13 cellular contexts compared by ENCODE assay signal in the genomic region with DNA sequence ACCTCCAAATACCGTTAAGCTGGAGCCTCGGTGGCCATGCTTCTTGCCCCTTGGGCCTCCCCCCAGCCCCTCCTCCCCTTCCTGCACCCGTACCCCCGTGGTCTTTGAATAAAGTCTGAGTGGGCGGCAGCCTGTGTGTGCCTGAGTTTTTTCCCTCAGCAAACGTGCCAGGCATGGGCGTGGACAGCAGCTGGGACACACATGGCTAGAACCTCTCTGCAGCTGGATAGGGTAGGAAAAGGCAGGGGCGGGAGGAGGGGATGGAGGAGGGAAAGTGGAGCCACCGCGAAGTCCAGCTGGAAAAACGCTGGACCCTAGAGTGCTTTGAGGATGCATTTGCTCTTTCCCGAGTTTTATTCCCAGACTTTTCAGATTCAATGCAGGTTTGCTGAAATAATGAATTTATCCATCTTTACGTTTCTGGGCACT. TPM values are rescaled to one million over a fixed set of nuclear protein-coding genes. Genes with fewer than 3 reads are reported as not detected.
A peak's percentile ranks its signal among the peaks of the same experiment; 100 is the strongest.
DNase-seq lines count a peak whose midpoint lies in the region; ATAC-seq and TF ChIP-seq lines count a peak whose summit lies in the region.
"Had no signal": no experiment of that assay in that cellular context is flagged by ENCODE, and none has a peak within 500 bp of the region (broad histone marks: within the 10 kb centered on the region; RNA-seq: fewer than 3 reads in every experiment).

No MANE protein-coding gene starts in this region.

- H3K9me3 Mint-ChIP-seq in glutamatergic neuron (ENCODE audit: unreplicated experiment): peaks cover 16% of the 10 kb centered on the region

- H3K27me3 Mint-ChIP-seq in glutamatergic neuron (ENCODE audit: unreplicated experiment): peaks cover 28% of the 10 kb centered on the region

- ATAC-seq in GM21515 (IDR thresholded peaks at IDR 0.05; ENCODE audit: unreplicated experiment): no peak

- peak overlapping the region; percentile 25 for H3K4me3 Mint-ChIP-seq in glutamatergic neuron (ENCODE audit: unreplicated experiment)

- POLR2A ChIA-PET in HEK293T (lab: Yijun Ruan, JAX): no interaction called here

- intact Hi-C loops in dorsolateral prefrontal cortex (cut with DNase I): no loop called here

- CTCF ChIA-PET in HEK293T (lab: Yijun Ruan, JAX): no interaction called here

- H3K27ac Mint-ChIP-seq in glutamatergic neuron (ENCODE audit: unreplicated experiment): no peak overlapping the region

- DNase-seq in NCI-H2029 treated with DMSO at 0.1 percent for 48 hours (lab: John Stamatoyannopoulos, UW): peak; percentile 93
- DNase-seq in NCI-H2029 (lab: John Stamatoyannopoulos, UW): no peak
- peak; percentile 19 for DNase-seq in DMS53 (lab: John Stamatoyannopoulos, UW)
- peak; percentile 92 for DNase-seq in SIG-M5 treated with dmso at 0.1 percent for 504 hours (lab: John Stamatoyannopoulos, UW; ENCODE audit: unreplicated experiment)
- DNase-seq in glutamatergic neuron: no peak
- no peak for DNase-seq in HEK293T (ENCODE audit: extremely low spot score)
- DNase-seq in dorsolateral prefrontal cortex: no peak
- DNase-seq: activated T-cell treated with anti-CD3 and anti-CD28 coated beads, Interleukin-2, amount 50 U/mL, for 48 hours; NCI-H774; stimulated activated CD8-positive, alpha-beta memory T cell treated with anti-CD3 and anti-CD28 coated beads, Interleukin-4, amount 100 ng/mL, for 48 hours had no signal

- TF ChIP-seq CTCF in glutamatergic neuron (IDR thresholded peaks at IDR 0.05; ENCODE audit: partially characterized antibody, unreplicated experiment): no peak
- TF ChIP-seq CTCF in dorsolateral prefrontal cortex (IDR thresholded peaks at IDR 0.05 in 54 of 56, conservative IDR thresholded peaks at IDR 0.05 in 2 of 56; ENCODE audit: low read depth in 1 of 56, partially characterized antibody in 56 of 56): no peak

- H3K36me3 Mint-ChIP-seq in glutamatergic neuron (ENCODE audit: unreplicated experiment): no peaks in the 10 kb centered on the region

- peaks cover 0 to 59% (median 37%) of the 10 kb centered on the region in 45 donors for H3K27me3 ChIP-seq in dorsolateral prefrontal cortex

- no peak overlapping the region for H3K4me3 ChIP-seq in dorsolateral prefrontal cortex
- H3K4me3 ChIP-seq: smooth muscle cell had no signal

- H3K27ac ChIP-seq in dorsolateral prefrontal cortex: no peak overlapping the region

- H3K4me1 Mint-ChIP-seq in glutamatergic neuron (ENCODE audit: low read depth, unreplicated experiment): peaks cover 6% of the 10 kb centered on the region

TF ChIP-seq in HEK293T, 16 proteins besides CTCF, POLR2A, EP300 and RAD21:
- TF ChIP-seq HDGF (IDR thresholded peaks at IDR 0.05; ENCODE audit: borderline replicate concordance) (no peak), ARNT (IDR thresholded peaks at IDR 0.05) (no peak), LEF1 (IDR thresholded peaks at IDR 0.05; ENCODE audit: borderline replicate concordance) (no peak), SP1 (IDR thresholded peaks at IDR 0.05) (no peak), NFRKB (IDR thresholded peaks at IDR 0.05) (no peak), ELF4 (IDR thresholded peaks at IDR 0.05) (no peak), FOXM1 (IDR thresholded peaks at IDR 0.05; ENCODE audit: borderline replicate concordance) (no peak), FOXK2 (IDR thresholded peaks at IDR 0.05) (no peak), L3MBTL2 (conservative IDR thresholded peaks at IDR 0.05) (no peak), SUZ12 (IDR thresholded peaks at IDR 0.05) (no peak), BHLHE40 (IDR thresholded peaks at IDR 0.05; ENCODE audit: borderline replicate concordance) (no peak), TARDBP (IDR thresholded peaks at IDR 0.05) (no peak), CTBP1 (IDR thresholded peaks at IDR 0.05; ENCODE audit: borderline replicate concordance) (no peak), ZNF384 (IDR thresholded peaks at IDR 0.05) (no peak)
- TF ChIP-seq, protein P1, sequence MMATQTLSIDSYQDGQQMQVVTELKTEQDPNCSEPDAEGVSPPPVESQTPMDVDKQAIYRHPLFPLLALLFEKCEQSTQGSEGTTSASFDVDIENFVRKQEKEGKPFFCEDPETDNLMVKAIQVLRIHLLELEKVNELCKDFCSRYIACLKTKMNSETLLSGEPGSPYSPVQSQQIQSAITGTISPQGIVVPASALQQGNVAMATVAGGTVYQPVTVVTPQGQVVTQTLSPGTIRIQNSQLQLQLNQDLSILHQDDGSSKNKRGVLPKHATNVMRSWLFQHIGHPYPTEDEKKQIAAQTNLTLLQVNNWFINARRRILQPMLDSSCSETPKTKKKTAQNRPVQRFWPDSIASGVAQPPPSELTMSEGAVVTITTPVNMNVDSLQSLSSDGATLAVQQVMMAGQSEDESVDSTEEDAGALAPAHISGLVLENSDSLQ (IDR thresholded peaks at IDR 0.05): no peak

RNA-seq across cellular contexts. Expression of a gene that starts 0.9 kb away (rescaled TPM):
- total RNA-seq in glutamatergic neuron (ENCODE audit: unreplicated experiment): 1.5 TPM
- total RNA-seq in dorsolateral prefrontal cortex: 1,000 to 10,000 TPM in 5 of 120 experiments, 100 to 1,000 TPM in 88, 10 to 100 TPM in 27; 16.7 to 2,013 (median 162) TPM
- total RNA-seq: smooth muscle cell had no signal

RNA-seq across cellular contexts. Expression of a gene that starts 2.9 kb away (rescaled TPM):
- total RNA-seq in glutamatergic neuron (ENCODE audit: unreplicated experiment) (1.5 TPM), dorsolateral prefrontal cortex (10 to 100 TPM in 1 of 120 experiments, 1 to 10 TPM in 116, not detected in 3; 1.1 to 10.3 (median 4.3) TPM)
- total RNA-seq: mucosa of gallbladder, smooth muscle cell had no signal

RNA-seq across cellular contexts. Expression of a gene that starts 4.7 kb away (rescaled TPM):
- total RNA-seq in glutamatergic neuron (ENCODE audit: unreplicated experiment) (not detected), dorsolateral prefrontal cortex (1,000 to 10,000 TPM in 3 of 120 experiments, 100 to 1,000 TPM in 80, 10 to 100 TPM in 36, not detected in 1; 13.5 to 1,749 (median 153) TPM)
- total RNA-seq: smooth muscle cell had no signal

RNA-seq across cellular contexts. Expression of a gene that starts 11.6 kb away (rescaled TPM):
- not detected for total RNA-seq in glutamatergic neuron (ENCODE audit: unreplicated experiment)
- total RNA-seq in dorsolateral prefrontal cortex: 1 to 10 TPM in 15 of 120 experiments, not detected in 105; 1.1 to 2.5 (median 1.4) TPM
- total RNA-seq: mucosa of gallbladder, smooth muscle cell had no signal

RNA-seq across cellular contexts. Expression of a gene that starts 25.0 kb away (rescaled TPM):
- total RNA-seq in glutamatergic neuron (ENCODE audit: unreplicated experiment): not detected
- total RNA-seq in dorsolateral prefrontal cortex: 1 to 10 TPM in 1 of 120 experiments, under 1 TPM in 9, not detected in 110; 0.60 to 1.2 (median 0.74) TPM
- total RNA-seq: smooth muscle cell had no signal

Comparison
In these comparisons a context has a peak if more than half of its experiments do, and no peak if none do; other contexts are left out.
1. DNase-seq: peak in NCI-H2029 treated with DMSO at 0.1 percent for 48 hours (single experiment), DMS53 (single experiment) and SIG-M5 treated with dmso at 0.1 percent for 504 hours (single experiment); none in NCI-H2029 (single experiment), glutamatergic neuron (single experiment), HEK293T (single experiment) and dorsolateral prefrontal cortex (0 of 10).